ENCODE assay signal across 8 cellular contexts in the genomic region with DNA sequence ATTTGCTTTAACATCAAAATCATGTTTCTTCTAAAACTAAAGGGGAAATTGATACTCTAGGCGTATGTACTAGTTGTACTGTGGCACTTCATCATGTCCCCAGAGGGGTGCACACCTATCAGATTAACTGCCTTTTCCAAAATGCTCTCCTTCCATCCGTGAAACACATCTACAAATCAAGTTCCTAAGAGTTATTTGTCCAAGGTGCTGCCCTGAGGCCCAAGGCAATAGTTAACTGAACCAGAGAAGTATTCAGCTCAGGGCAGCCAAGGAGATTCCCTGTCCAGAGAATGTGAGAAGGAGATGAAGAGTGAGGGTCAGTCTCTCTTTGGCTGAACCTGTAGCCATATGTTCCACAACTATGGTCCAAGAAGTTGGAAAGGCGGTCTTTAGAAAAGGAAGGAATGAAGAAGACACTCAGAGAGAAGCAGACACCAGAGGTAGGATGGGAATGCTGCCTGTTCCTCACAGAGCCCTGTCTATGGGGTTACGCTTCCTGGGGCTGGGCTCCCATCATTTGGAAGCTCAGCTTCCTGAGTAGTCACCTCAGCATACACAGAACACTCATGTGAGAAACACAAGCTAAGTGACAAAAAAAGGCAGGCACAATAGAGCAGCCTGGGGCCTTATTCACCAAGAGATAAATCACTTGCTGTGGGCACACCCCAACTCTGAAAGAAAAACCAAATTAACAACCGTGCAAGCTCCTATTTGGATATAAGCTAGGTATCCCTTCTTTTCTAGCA. TPM values are rescaled to one million over a fixed set of nuclear protein-coding genes. Genes with fewer than 3 reads are reported as not detected.
DNase-seq lines count a peak whose midpoint lies in the region; ATAC-seq lines count a peak whose summit lies in the region.

No MANE protein-coding gene starts in this region.

- H3K27me3 Mint-ChIP-seq in activated T-cell treated with anti-CD3 and anti-CD28 coated beads, Interleukin-2, amount 50 U/mL, for 24 hours = no peaks in the 10 kb centered on the region
- H3K27me3 Mint-ChIP-seq in activated naive CD8-positive, alpha-beta T cell treated with anti-CD3 and anti-CD28 coated beads, Interleukin-2, amount 10 ng/mL, durations not matched to agents 7 days and 5 days = no peaks in the 10 kb centered on the region

- peaks cover 89% of the 10 kb centered on the region for H3K4me1 Mint-ChIP-seq in activated T-cell treated with anti-CD3 and anti-CD28 coated beads, Interleukin-2, amount 50 U/mL, for 24 hours (ENCODE audit: low read depth)
- peaks cover 66% of the 10 kb centered on the region for H3K4me1 Mint-ChIP-seq in activated naive CD8-positive, alpha-beta T cell treated with anti-CD3 and anti-CD28 coated beads, Interleukin-2, amount 10 ng/mL, durations not matched to agents 7 days and 5 days
- H3K4me1 Mint-ChIP-seq in stimulated activated effector memory CD8-positive, alpha-beta T cell treated with anti-CD3 and anti-CD28 coated beads, Interleukin-12 subunit alpha, Interleukin-12 subunit beta, amount 100 ng/mL, for 72 hours = peaks cover 77% of the 10 kb centered on the region

- POLR2A ChIA-PET in activated naive CD8-positive, alpha-beta T cell treated with anti-CD3 and anti-CD28 coated beads, Interleukin-2, amount 10 ng/mL, durations not matched to agents 7 days and 5 days (lab: Charles Lee) = interaction anchor here (0.9 to 3.6 kb wide), 7 partner anchors 17 to 57 kb away, joined by 3 to 58 read pairs (median 7); a partner anchor contains a TSS

- peak overlapping the region; percentile 97 for H3K27ac Mint-ChIP-seq in activated T-cell treated with anti-CD3 and anti-CD28 coated beads, Interleukin-2, amount 50 U/mL, for 24 hours
- peak overlapping the region; percentile 92 for H3K27ac Mint-ChIP-seq in activated naive CD8-positive, alpha-beta T cell treated with anti-CD3 and anti-CD28 coated beads, Interleukin-2, amount 10 ng/mL, durations not matched to agents 7 days and 5 days
- H3K27ac Mint-ChIP-seq in stimulated activated effector memory CD8-positive, alpha-beta T cell treated with anti-CD3 and anti-CD28 coated beads, Interleukin-12 subunit alpha, Interleukin-12 subunit beta, amount 100 ng/mL, for 72 hours = peak overlapping the region; percentile 98

- H3K9me3 Mint-ChIP-seq in activated T-cell treated with anti-CD3 and anti-CD28 coated beads, Interleukin-2, amount 50 U/mL, for 24 hours = no peaks in the 10 kb centered on the region
- no peaks in the 10 kb centered on the region for H3K9me3 Mint-ChIP-seq in activated naive CD8-positive, alpha-beta T cell treated with anti-CD3 and anti-CD28 coated beads, Interleukin-2, amount 10 ng/mL, durations not matched to agents 7 days and 5 days
- H3K9me3 Mint-ChIP-seq in stimulated activated effector memory CD8-positive, alpha-beta T cell treated with anti-CD3 and anti-CD28 coated beads, Interleukin-12 subunit alpha, Interleukin-12 subunit beta, amount 100 ng/mL, for 72 hours = no peaks in the 10 kb centered on the region

- H3K36me3 Mint-ChIP-seq in activated T-cell treated with anti-CD3 and anti-CD28 coated beads, Interleukin-2, amount 50 U/mL, for 24 hours (ENCODE audit: low read depth) = peaks cover 16% of the 10 kb centered on the region
- H3K36me3 Mint-ChIP-seq in activated naive CD8-positive, alpha-beta T cell treated with anti-CD3 and anti-CD28 coated beads, Interleukin-2, amount 10 ng/mL, durations not matched to agents 7 days and 5 days = peaks cover 15% of the 10 kb centered on the region
- H3K36me3 Mint-ChIP-seq in stimulated activated effector memory CD8-positive, alpha-beta T cell treated with anti-CD3 and anti-CD28 coated beads, Interleukin-12 subunit alpha, Interleukin-12 subunit beta, amount 100 ng/mL, for 72 hours = peaks cover 43% of the 10 kb centered on the region

- H3K4me3 Mint-ChIP-seq in activated T-cell treated with anti-CD3 and anti-CD28 coated beads, Interleukin-2, amount 50 U/mL, for 24 hours = peak overlapping the region; percentile 82
- H3K4me3 Mint-ChIP-seq in activated naive CD8-positive, alpha-beta T cell treated with anti-CD3 and anti-CD28 coated beads, Interleukin-2, amount 10 ng/mL, durations not matched to agents 7 days and 5 days = peak overlapping the region; percentile 84
- peak overlapping the region; percentile 82 for H3K4me3 Mint-ChIP-seq in stimulated activated effector memory CD8-positive, alpha-beta T cell treated with anti-CD3 and anti-CD28 coated beads, Interleukin-12 subunit alpha, Interleukin-12 subunit beta, amount 100 ng/mL, for 72 hours

- ATAC-seq in HG03064 (IDR thresholded peaks at IDR 0.05; ENCODE audit: low read depth, unreplicated experiment) = peak; percentile 24
- ATAC-seq in activated naive CD8-positive, alpha-beta T cell treated with anti-CD3 and anti-CD28 coated beads, Interleukin-2, amount 10 ng/mL, durations not matched to agents 7 days and 5 days (ENCODE audit: low read depth) = peak; percentile 48
- ATAC-seq in stimulated activated effector memory CD8-positive, alpha-beta T cell treated with anti-CD3 and anti-CD28 coated beads, Interleukin-12 subunit alpha, Interleukin-12 subunit beta, amount 100 ng/mL, for 72 hours = peak; percentile 81

- DNase-seq in activated T-cell treated with anti-CD3 and anti-CD28 coated beads, Interleukin-2, amount 50 U/mL, for 24 hours = no peak
- DNase-seq in activated T-cell treated with anti-CD3 and anti-CD28 coated beads, Interleukin-2, amount 50 U/mL, for 1 hour = no peak
- no peak for DNase-seq in activated naive CD8-positive, alpha-beta T cell treated with anti-CD3 and anti-CD28 coated beads, Interleukin-2, amount 10 ng/mL, durations not matched to agents 7 days and 5 days
- peak in 1 of 2 donors; percentile 57 for DNase-seq in stimulated activated effector memory CD8-positive, alpha-beta T cell treated with anti-CD3 and anti-CD28 coated beads, Interleukin-12 subunit alpha, Interleukin-12 subunit beta, amount 100 ng/mL, for 72 hours (ENCODE audit: low spot score in 2 of 2)
- DNase-seq in NCI-H187 (lab: John Stamatoyannopoulos, UW) (no peak), GM03348 (ENCODE audit: low spot score) (no peak)
- DNase-seq in activated CD8-positive, alpha-beta memory T cell treated with anti-CD3 and anti-CD28 coated beads, Interleukin-2, amount 50 U/mL, for 48 hours = no peak

RNA-seq across cellular contexts. Expression of a gene that starts 55.6 kb away (rescaled TPM):
- 100 to 1,000 TPM; 240 to 243 TPM for total RNA-seq in activated naive CD8-positive, alpha-beta T cell treated with anti-CD3 and anti-CD28 coated beads, Interleukin-2, amount 10 ng/mL, durations not matched to agents 7 days and 5 days

Comparison
In these comparisons a context has a peak if more than half of its experiments do, and no peak if none do; other contexts are left out.
1. ATAC-seq: peak in every context shown above with its lines; median percentile 81 in stimulated activated effector memory CD8-positive, alpha-beta T cell treated with anti-CD3 and anti-CD28 coated beads, Interleukin-12 subunit alpha, Interleukin-12 subunit beta, amount 100 ng/mL, for 72 hours; 48 in activated naive CD8-positive, alpha-beta T cell treated with anti-CD3 and anti-CD28 coated beads, Interleukin-2, amount 10 ng/mL, durations not matched to agents 7 days and 5 days; 24 in HG03064.